Comparison of ENCODE assay signal across 1 cellular context in genomic region chr7:65981965-65982792, GRCh38.
A peak's percentile ranks its signal among the peaks of the same experiment; 100 is the strongest.
TF ChIP-seq lines count a peak whose summit lies in the region.

GUSB (minus strand) TSS chr7:65982213; CDS start chr7:65982183, 30 bp downstream.

TF ChIP-seq in K562, 482 proteins besides CTCF, POLR2A, EP300 and RAD21 (continued from another document and continues in another):
- TF ChIP-seq, protein P1, sequence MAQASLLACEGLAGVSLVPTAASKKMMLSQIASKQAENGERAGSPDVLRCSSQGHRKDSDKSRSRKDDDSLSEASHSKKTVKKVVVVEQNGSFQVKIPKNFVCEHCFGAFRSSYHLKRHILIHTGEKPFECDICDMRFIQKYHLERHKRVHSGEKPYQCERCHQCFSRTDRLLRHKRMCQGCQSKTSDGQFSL (CRISPR knock-in tag; IDR thresholded peaks at IDR 0.05) = 0 out of 2 replicates have a peak, but pooled peaks have one; percentile 15
- TF ChIP-seq, protein P1 (tag; IDR thresholded peaks at IDR 0.05) = no peak
- TF ChIP-seq MEF2A (IDR thresholded peaks at IDR 0.05; ENCODE audit: control insufficient read depth, low read depth, low read length) (no peak), TAF9B (IDR thresholded peaks at IDR 0.05; ENCODE audit: partially characterized antibody) (peak; percentile 80), TCF15 (CRISPR knock-in tag; IDR thresholded peaks at IDR 0.05) (no peak), ZNF512 (tag; IDR thresholded peaks at IDR 0.05) (no peak), SMAD4 (CRISPR knock-in tag; conservative IDR thresholded peaks at IDR 0.05) (peak; percentile 76; the same call in 1 of the 2 replicates), FUS (optimal IDR thresholded peaks at IDR 0.05; ENCODE audit: low read depth, low read length) (no peak), JUN (IDR thresholded peaks at IDR 0.05; ENCODE audit: borderline replicate concordance, low read depth, low read length) (peak; percentile 79), JUN (CRISPR knock-in tag; IDR thresholded peaks at IDR 0.05; ENCODE audit: borderline replicate concordance) (0 out of 2 replicates have a peak, but pooled peaks have one; percentile 69), MBD1 (CRISPR knock-in tag; IDR thresholded peaks at IDR 0.05) (no peak), ZNF398 (CRISPR knock-in tag; IDR thresholded peaks at IDR 0.05) (no peak), PURB (CRISPR knock-in tag; IDR thresholded peaks at IDR 0.05; ENCODE audit: low read depth) (no peak), CHCHD3 (CRISPR knock-in tag; IDR thresholded peaks at IDR 0.05) (0 out of 2 replicates have a peak, but pooled peaks have one; percentile 18), ZNF766 (CRISPR knock-in tag; conservative IDR thresholded peaks at IDR 0.05) (peak; percentile 93), ZNF644 (tag; IDR thresholded peaks at IDR 0.05; ENCODE audit: low read depth) (0 out of 2 replicates have a peak, but pooled peaks have one; percentile 3), MIER1 (IDR thresholded peaks at IDR 0.05; ENCODE audit: low read depth) (no peak), STAT5B (CRISPR knock-in tag; IDR thresholded peaks at IDR 0.05) (no peak), PBX2 (CRISPR knock-in tag; IDR thresholded peaks at IDR 0.05; ENCODE audit: low read depth) (no peak), PBX2 (tag; conservative IDR thresholded peaks at IDR 0.05; ENCODE audit: low read depth) (no peak), POLR2B (IDR thresholded peaks at IDR 0.05; ENCODE audit: low read depth, partially characterized antibody) (peak; percentile 77), DDX20 (tag; IDR thresholded peaks at IDR 0.05; ENCODE audit: low read depth) (no peak), NFRKB (IDR thresholded peaks at IDR 0.05; ENCODE audit: low read depth) (no peak; the same call in 1 of the 2 replicates), ZFP91 (CRISPR knock-in tag; IDR thresholded peaks at IDR 0.05) (no peak), ZNF24 (IDR thresholded peaks at IDR 0.05) (0 out of 2 replicates have a peak, but pooled peaks have one; percentile 3), FOXO4 (CRISPR knock-in tag; IDR thresholded peaks at IDR 0.05) (0 out of 2 replicates have a peak, but pooled peaks have one; percentile 28), ZNF23 (CRISPR knock-in tag; IDR thresholded peaks at IDR 0.05) (no peak), SPI1 (IDR thresholded peaks at IDR 0.05; ENCODE audit: borderline replicate concordance, low read depth, low read length) (no peak), ZC3H8 (IDR thresholded peaks at IDR 0.05) (no peak), IRF2 (CRISPR knock-in tag; IDR thresholded peaks at IDR 0.05) (no peak), ETV5 (CRISPR knock-in tag; IDR thresholded peaks at IDR 0.05; ENCODE audit: low read depth) (peak; percentile 88), ARID1B (IDR thresholded peaks at IDR 0.05) (peak; percentile 33; the same call in 1 of the 2 replicates), HDAC1 (IDR thresholded peaks at IDR 0.05) (peak in 1 of 2 experiments; percentile 90; a peak in 2 of 4 replicates), ZNF133 (CRISPR knock-in tag; IDR thresholded peaks at IDR 0.05) (no peak), ZFP30 (CRISPR knock-in tag; IDR thresholded peaks at IDR 0.05; ENCODE audit: borderline replicate concordance) (no peak), EP400 (IDR thresholded peaks at IDR 0.05) (peak; percentile 95), ZNF778 (CRISPR knock-in tag; IDR thresholded peaks at IDR 0.05) (no peak), ZNF561 (CRISPR knock-in tag; conservative IDR thresholded peaks at IDR 0.05) (no peak), RAD51 (IDR thresholded peaks at IDR 0.05; ENCODE audit: borderline replicate concordance, low read depth) (peak; percentile 75), PREB (CRISPR knock-in tag; IDR thresholded peaks at IDR 0.05) (no peak), SOX6 (IDR thresholded peaks at IDR 0.05) (0 out of 2 replicates have a peak, but pooled peaks have one; percentile 54), CHD4 (IDR thresholded peaks at IDR 0.05; ENCODE audit: insufficient read depth, insufficient replicate concordance, low read depth, low read length, poor library complexity, severe bottlenecking) (no peak)
- TF ChIP-seq, protein P2, sequence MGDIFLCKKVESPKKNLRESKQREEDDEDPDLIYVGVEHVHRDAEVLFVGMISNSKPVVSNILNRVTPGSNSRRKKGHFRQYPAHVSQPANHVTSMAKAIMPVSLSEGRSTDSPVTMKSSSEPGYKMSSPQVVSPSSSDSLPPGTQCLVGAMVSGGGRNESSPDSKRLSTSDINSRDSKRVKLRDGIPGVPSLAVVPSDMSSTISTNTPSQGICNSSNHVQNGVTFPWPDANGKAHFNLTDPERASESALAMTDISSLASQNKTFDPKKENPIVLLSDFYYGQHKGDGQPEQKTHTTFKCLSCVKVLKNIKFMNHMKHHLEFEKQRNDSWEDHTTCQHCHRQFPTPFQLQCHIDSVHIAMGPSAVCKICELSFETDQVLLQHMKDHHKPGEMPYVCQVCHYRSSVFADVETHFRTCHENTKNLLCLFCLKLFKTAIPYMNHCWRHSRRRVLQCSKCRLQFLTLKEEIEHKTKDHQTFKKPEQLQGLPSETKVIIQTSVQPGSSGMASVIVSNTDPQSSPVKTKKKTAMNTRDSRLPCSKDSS (IDR thresholded peaks at IDR 0.05; ENCODE audit: low read depth, partially characterized antibody) = no peak
- TF ChIP-seq, protein P3, sequence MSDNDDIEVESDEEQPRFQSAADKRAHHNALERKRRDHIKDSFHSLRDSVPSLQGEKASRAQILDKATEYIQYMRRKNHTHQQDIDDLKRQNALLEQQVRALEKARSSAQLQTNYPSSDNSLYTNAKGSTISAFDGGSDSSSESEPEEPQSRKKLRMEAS (CRISPR knock-in tag; IDR thresholded peaks at IDR 0.05) = peak; percentile 97
- TF ChIP-seq, protein P4, sequence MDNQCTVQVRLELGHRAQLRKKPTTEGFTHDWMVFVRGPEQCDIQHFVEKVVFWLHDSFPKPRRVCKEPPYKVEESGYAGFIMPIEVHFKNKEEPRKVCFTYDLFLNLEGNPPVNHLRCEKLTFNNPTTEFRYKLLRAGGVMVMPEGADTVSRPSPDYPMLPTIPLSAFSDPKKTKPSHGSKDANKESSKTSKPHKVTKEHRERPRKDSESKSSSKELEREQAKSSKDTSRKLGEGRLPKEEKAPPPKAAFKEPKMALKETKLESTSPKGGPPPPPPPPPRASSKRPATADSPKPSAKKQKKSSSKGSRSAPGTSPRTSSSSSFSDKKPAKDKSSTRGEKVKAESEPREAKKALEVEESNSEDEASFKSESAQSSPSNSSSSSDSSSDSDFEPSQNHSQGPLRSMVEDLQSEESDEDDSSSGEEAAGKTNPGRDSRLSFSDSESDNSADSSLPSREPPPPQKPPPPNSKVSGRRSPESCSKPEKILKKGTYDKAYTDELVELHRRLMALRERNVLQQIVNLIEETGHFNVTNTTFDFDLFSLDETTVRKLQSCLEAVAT (IDR thresholded peaks at IDR 0.05) = no peak
- TF ChIP-seq, protein P5, sequence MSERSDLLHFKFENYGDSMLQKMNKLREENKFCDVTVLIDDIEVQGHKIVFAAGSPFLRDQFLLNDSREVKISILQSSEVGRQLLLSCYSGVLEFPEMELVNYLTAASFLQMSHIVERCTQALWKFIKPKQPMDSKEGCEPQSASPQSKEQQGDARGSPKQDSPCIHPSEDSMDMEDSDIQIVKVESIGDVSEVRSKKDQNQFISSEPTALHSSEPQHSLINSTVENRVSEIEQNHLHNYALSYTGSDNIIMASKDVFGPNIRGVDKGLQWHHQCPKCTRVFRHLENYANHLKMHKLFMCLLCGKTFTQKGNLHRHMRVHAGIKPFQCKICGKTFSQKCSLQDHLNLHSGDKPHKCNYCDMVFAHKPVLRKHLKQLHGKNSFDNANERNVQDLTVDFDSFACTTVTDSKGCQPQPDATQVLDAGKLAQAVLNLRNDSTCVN (CRISPR knock-in tag; IDR thresholded peaks at IDR 0.05) = 0 out of 2 replicates have a peak, but pooled peaks have one; percentile 35
